ENCODE assay signal across 10 cellular contexts in genomic region chr20:21027569-21027968, GRCh38.
DNase-seq lines count a peak whose midpoint lies in the region; ATAC-seq and TF ChIP-seq lines count a peak whose summit lies in the region.
"Had no signal": no experiment of that assay in that cellular context is flagged by ENCODE, and none has a peak within 500 bp of the region (broad histone marks: within the 10 kb centered on the region; RNA-seq: fewer than 3 reads in every experiment).

No MANE protein-coding gene starts in this region.

- H3K36me3 Mint-ChIP-seq in MCF 10A (ENCODE audit: insufficient read depth, unreplicated experiment) (no peaks in the 10 kb centered on the region), natural killer cell (no peaks in the 10 kb centered on the region)

- no peaks in the 10 kb centered on the region for H3K27me3 ChIP-seq in breast epithelium

- TF ChIP-seq CTCF in MCF 10A (IDR thresholded peaks at IDR 0.05; ENCODE audit: unreplicated experiment) (peak; percentile 18), breast epithelium (IDR thresholded peaks at IDR 0.05) (no peak), natural killer cell (IDR thresholded peaks at IDR 0.05) (no peak)

- H3K4me1 Mint-ChIP-seq in MCF 10A (ENCODE audit: insufficient read depth, unreplicated experiment) = no peaks in the 10 kb centered on the region
- H3K4me1 Mint-ChIP-seq in natural killer cell = no peaks in the 10 kb centered on the region

- POLR2A ChIA-PET in MCF 10A (lab: Yijun Ruan, JAX) = interaction anchor here (1.2 kb wide), 1 partner anchor 14 kb away, joined by 4 read pairs; no protein-coding TSS in a partner anchor

- H3K4me3 ChIP-seq in breast epithelium = no peak overlapping the region

- H3K4me3 Mint-ChIP-seq in MCF 10A (ENCODE audit: unreplicated experiment) (no peak overlapping the region), natural killer cell (no peak overlapping the region)

- H3K27me3 Mint-ChIP-seq in MCF 10A (ENCODE audit: insufficient read depth, unreplicated experiment) (peaks cover 12% of the 10 kb centered on the region), natural killer cell (ENCODE audit: low read depth in 2 of 2) (peaks cover 17 to 27% of the 10 kb centered on the region in 2 donors)

- no peak for TF ChIP-seq POLR2A in breast epithelium (IDR thresholded peaks at IDR 0.05)

- no peaks in the 10 kb centered on the region for H3K4me1 ChIP-seq in breast epithelium

- no peaks in the 10 kb centered on the region for H3K9me3 ChIP-seq in breast epithelium

- CTCF ChIA-PET in MCF 10A (lab: Yijun Ruan, JAX) = interaction anchor here (0.9 to 1.6 kb wide), 3 partner anchors 10 to 20 kb away, joined by 3 to 7 read pairs (median 5); no protein-coding TSS in a partner anchor

- H3K27ac ChIP-seq in breast epithelium = no peak overlapping the region

- H3K27ac Mint-ChIP-seq in MCF 10A (ENCODE audit: low read depth, unreplicated experiment) (no peak overlapping the region), natural killer cell (no peak overlapping the region)
- H3K27ac Mint-ChIP-seq: activated T-helper 2 cell treated with anti-CD3 and anti-CD28 coated beads, Interferon-gamma antibody, Interleukin-2, Interleukin-4, amounts not matched to agents 10 μg/mL and 5 μg/mL and 100 μg/mL, durations not matched to agents 14 hours and 24 hours and 36 hours had no signal

- H3K9me3 Mint-ChIP-seq in MCF 10A (ENCODE audit: unreplicated experiment) (no peaks in the 10 kb centered on the region), natural killer cell (no peaks in the 10 kb centered on the region)
- H3K9me3 Mint-ChIP-seq: activated T-helper 2 cell treated with anti-CD3 and anti-CD28 coated beads, Interferon-gamma antibody, Interleukin-2, Interleukin-4, amounts not matched to agents 10 μg/mL and 5 μg/mL and 100 μg/mL, durations not matched to agents 14 hours and 24 hours and 36 hours had no signal

- BruUV-seq in MCF 10A (replicated peaks; lab: Mats Ljungman, UMichigan) = no TSS peak

- intact Hi-C loops in MCF 10A (cut with micrococcal nuclease) = no loop called here
- intact Hi-C loops in breast epithelium (cut with DNase I; ENCODE audit: low total_unique reads) = no loop called here
- intact Hi-C loops in natural killer cell (cut with micrococcal nuclease) = no loop called here
- intact Hi-C loops in posterior cingulate gyrus (cut with DNase I) = no loop called here
- intact Hi-C loops in cardiac septum (cut with DNase I) = no loop called here

- H3K36me3 ChIP-seq in breast epithelium = no peaks in the 10 kb centered on the region

- ATAC-seq in natural killer cell (no peak), HG02759 (IDR thresholded peaks at IDR 0.05; ENCODE audit: unreplicated experiment) (no peak)

- DNase-seq in MCF 10A (ENCODE audit: unreplicated experiment) = peak; percentile 56
- no peak for DNase-seq in breast epithelium (ENCODE audit: low spot score in 2 of 2)
- peak; percentile 40 for DNase-seq in M059J (ENCODE audit: low read depth)
- DNase-seq in astrocyte of the hippocampus (ENCODE audit: low read depth, low spot score) = peak; percentile 39
- no peak for DNase-seq in natural killer cell
- DNase-seq in posterior cingulate gyrus = no peak
- no peak for DNase-seq in cardiac septum (ENCODE audit: low spot score)
- DNase-seq: NCI-H2081 treated with DMSO at 0.1 percent for 48 hours had no signal

Comparison
In these comparisons a context has a peak if more than half of its experiments do, and no peak if none do; other contexts are left out.
1. DNase-seq: peak in MCF 10A (single experiment), M059J (single experiment) and astrocyte of the hippocampus (single experiment); none in breast epithelium (0 of 2), natural killer cell (single experiment), posterior cingulate gyrus (0 of 10) and cardiac septum (single experiment).